ENCODE assay signal across 8 cellular contexts in genomic region chr14:64971890-64972785, GRCh38. TPM values are rescaled to one million over a fixed set of nuclear protein-coding genes. Genes with fewer than 3 reads are reported as not detected.
DNase-seq lines count a peak whose midpoint lies in the region; ATAC-seq, FAIRE-seq and TF ChIP-seq lines count a peak whose summit lies in the region.

TSS of gene RAB15 (minus strand) at chr14:64972336. CDS start at chr14:64972076, 260 bp downstream.

- DNase-seq in BJ (ENCODE audit: low read depth) (no peak), GM23248 (peak; percentile 76), OCI-M1 (lab: John Stamatoyannopoulos, UW) (peak; percentile 5), Right ventricle myocardium superior (peak; percentile 54), pancreas (peak; percentile 29 to 82 (median 48)), D721Med (ENCODE audit: insufficient read length, low spot score) (no peak), epidermal melanocyte (ENCODE audit: insufficient read length, low spot score) (no peak)

- H3K36me3 ChIP-seq in BJ (ENCODE audit: control insufficient read depth, insufficient read depth, low read length) (no peaks in the 10 kb centered on the region), GM23248 (ENCODE audit: low read depth) (no peaks in the 10 kb centered on the region), pancreas (no peaks in the 10 kb centered on the region)

- H3K9me3 ChIP-seq in GM23248 (ENCODE audit: low read depth): no peaks in the 10 kb centered on the region
- H3K9me3 ChIP-seq in pancreas: no peaks in the 10 kb centered on the region

- CTCF ChIA-PET in BJ (lab: Yijun Ruan, JAX): no interaction called here

- peak within 1 kb of the TSS; percentile 81 for H2AFZ ChIP-seq in GM23248

- peak within 1 kb of the TSS; percentile 84 for H3K4me3 Mint-ChIP-seq in activated naive CD4-positive, alpha-beta T cell treated with anti-CD3 and anti-CD28 coated beads, Interleukin-2, amount 50 U/mL, for 24 hours

- in situ Hi-C loops in GM23248 (cut with MboI): no loop called here

- no peak within 1 kb of the TSS for H3K27ac ChIP-seq in GM23248
- H3K27ac ChIP-seq in pancreas: no peak within 1 kb of the TSS

- H3K27ac Mint-ChIP-seq in activated naive CD4-positive, alpha-beta T cell treated with anti-CD3 and anti-CD28 coated beads, Interleukin-2, amount 50 U/mL, for 24 hours: peak within 1 kb of the TSS; percentile 59

- TF ChIP-seq CTCF in BJ (IDR thresholded peaks at IDR 0.05; ENCODE audit: insufficient read depth, low read depth, low read length) (no peak), pancreas (IDR thresholded peaks at IDR 0.05) (no peak), D721Med (IDR thresholded peaks at IDR 0.05; ENCODE audit: insufficient read depth, missing control alignments) (no peak)

- peak within 1 kb of the TSS; percentile 73 for H3K4me2 ChIP-seq in GM23248 (ENCODE audit: unreplicated experiment)

- intact Hi-C loops in Right ventricle myocardium superior (cut with DNase I): no loop called here
- intact Hi-C loops in pancreas (cut with DNase I): loop anchor here in 1 of 3 donors (10.0 kb wide), 1 partner anchor 147 kb away; no protein-coding TSS in a partner anchor

- H3K4me3 ChIP-seq in BJ (ENCODE audit: low read depth, low read length): peak within 1 kb of the TSS; percentile 65
- H3K4me3 ChIP-seq in GM23248: peak within 1 kb of the TSS; percentile 71
- peak within 1 kb of the TSS; percentile 34 to 82 (median 76) for H3K4me3 ChIP-seq in pancreas

- no peaks in the 10 kb centered on the region for H3K79me2 ChIP-seq in GM23248 (ENCODE audit: insufficient read depth)

- WGBS in GM23248 (ENCODE audit: low coverage in 1 of 2, low lambda C conversion rate in 2 of 2, missing lambda C conversion rate in 2 of 2), 2 experiments: 1% methylated on average over 53 to 65 of the region's 103 CpGs
- 0% methylated on average over 41 to 99 of the region's 103 CpGs for WGBS in pancreas, 2 donors

- H3K27me3 ChIP-seq in BJ (ENCODE audit: control insufficient read depth, insufficient read depth, low read length) (peaks cover 3% of the 10 kb centered on the region), GM23248 (replicated peaks; ENCODE audit: insufficient read depth) (no peaks in the 10 kb centered on the region), pancreas (no peaks in the 10 kb centered on the region)

- H3K4me1 Mint-ChIP-seq in activated naive CD4-positive, alpha-beta T cell treated with anti-CD3 and anti-CD28 coated beads, Interleukin-2, amount 50 U/mL, for 24 hours: peaks cover 18% of the 10 kb centered on the region

- H3K4me1 ChIP-seq in GM23248 (ENCODE audit: insufficient read depth) (no peaks in the 10 kb centered on the region), pancreas (peaks cover 0 to 10% (median 0%) of the 10 kb centered on the region in 3 donors)

- H3K36me3 Mint-ChIP-seq in activated naive CD4-positive, alpha-beta T cell treated with anti-CD3 and anti-CD28 coated beads, Interleukin-2, amount 50 U/mL, for 24 hours: no peaks in the 10 kb centered on the region

- POLR2A ChIA-PET in BJ (lab: Charles Lee): interaction anchor here (0.6 kb wide), 1 partner anchor 340 kb away, joined by 5 read pairs; no protein-coding TSS in a partner anchor

- ATAC-seq in Right ventricle myocardium superior (ENCODE audit: poor library complexity) (peak; percentile 84), pancreas (peak; percentile 71 to 89 (median 80))

- H3K9me2 ChIP-seq in GM23248 (ENCODE audit: insufficient read depth): no peaks in the 10 kb centered on the region

- no peaks in the 10 kb centered on the region for H3F3A ChIP-seq in GM23248 (ENCODE audit: insufficient read depth)

- no peaks in the 10 kb centered on the region for H3K27me3 Mint-ChIP-seq in activated naive CD4-positive, alpha-beta T cell treated with anti-CD3 and anti-CD28 coated beads, Interleukin-2, amount 50 U/mL, for 24 hours

- H3K9me3 Mint-ChIP-seq in activated naive CD4-positive, alpha-beta T cell treated with anti-CD3 and anti-CD28 coated beads, Interleukin-2, amount 50 U/mL, for 24 hours: no peaks in the 10 kb centered on the region

- peak within 1 kb of the TSS; percentile 69 for H3K9ac ChIP-seq in GM23248

- no peaks in the 10 kb centered on the region for H4K20me1 ChIP-seq in GM23248 (ENCODE audit: insufficient read depth)

- no peak for FAIRE-seq in pancreas (lab: Jason Lieb, UNC)
- FAIRE-seq in D721Med (lab: Jason Lieb, UNC): no peak

RNA-seq across cellular contexts. Expression of gene RAB15, which starts in this region (rescaled TPM):
- polyA plus RNA-seq in BJ (2011; rRNA removed) (5.9 and 7.7 TPM in 2 replicates), GM23248 (2016; fragmentation: Nextera tagmentation; extraction: Ambion mirVana) (2.0 and 2.8 TPM in 2 replicates), pancreas (10 to 100 TPM in 1 of 2 donors, 1 to 10 TPM in 1; 7.5 to 12.2 TPM)
- 3.1 and 4.6 TPM in 2 replicates for polyA minus RNA-seq in BJ (2011; rRNA and poly(A)+ RNA removed)
- 3.5 and 4.3 TPM in 2 replicates for total RNA-seq in GM23248 (2014; rRNA removed; shearing (Covaris generic))
- total RNA-seq in Right ventricle myocardium superior (7.5 TPM), pancreas (10 to 100 TPM in 2 of 6 donors, 1 to 10 TPM in 4; 4.6 to 18.8 (median 6.4) TPM)

Comparison
In these comparisons a context has a peak if more than half of its experiments do, and no peak if none do; other contexts are left out.
1. DNase-seq: peak in GM23248 (single experiment), OCI-M1 (single experiment), Right ventricle myocardium superior (single experiment) and pancreas (6 of 6); none in BJ (single experiment), D721Med (single experiment) and epidermal melanocyte (single experiment).
2. Peak in every context shown above with its lines, with median percentiles within 50 percentile points of each other: H3K4me3 ChIP-seq.